Comparison of ENCODE assay signal across 13 cellular contexts in the genomic region with DNA sequence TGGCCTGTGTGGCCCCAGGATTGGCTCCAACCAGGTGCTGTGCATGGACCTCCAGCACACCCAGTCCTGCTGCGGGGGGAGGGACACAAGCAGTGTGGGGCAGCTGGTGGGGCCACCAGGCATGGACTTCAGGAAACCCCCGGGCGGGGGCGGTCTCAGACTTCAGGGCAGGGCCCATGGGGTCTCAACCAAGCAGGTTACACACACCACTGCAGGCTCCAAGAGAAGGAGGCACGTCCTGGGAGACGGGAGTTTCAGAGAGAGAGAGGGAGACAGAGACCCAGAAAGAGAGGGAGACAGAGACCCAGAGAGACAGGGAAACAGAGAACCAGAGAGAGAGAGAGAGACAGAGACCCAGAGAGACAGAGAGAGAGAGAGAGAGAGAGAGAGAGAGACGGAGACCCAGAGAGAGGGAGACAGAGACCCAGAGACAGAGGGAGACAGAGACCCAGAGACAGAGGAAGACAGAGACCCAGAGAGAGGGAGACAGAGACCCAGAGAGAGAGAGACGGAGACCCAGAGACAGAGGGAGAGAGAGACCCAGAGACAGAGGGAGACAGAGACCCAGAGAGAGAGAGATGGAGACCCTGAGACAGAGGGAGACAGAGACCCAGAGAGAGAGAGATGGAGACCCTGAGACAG.
DNase-seq lines count a peak whose midpoint lies in the region; ATAC-seq and TF ChIP-seq lines count a peak whose summit lies in the region.
"Had no signal": no experiment of that assay in that cellular context is flagged by ENCODE, and none has a peak within 500 bp of the region (broad histone marks: within the 10 kb centered on the region; RNA-seq: fewer than 3 reads in every experiment).

No MANE protein-coding gene starts in this region.

- H3K4me3 ChIP-seq in CD4-positive, CD25-positive, alpha-beta regulatory T cell (ENCODE audit: low read depth, low read length): no peak overlapping the region
- H3K4me3 ChIP-seq in NB4 (ENCODE audit: low read depth, low read length) (no peak overlapping the region), esophagus muscularis mucosa (no peak overlapping the region), smooth muscle cell (no peak overlapping the region)
- H3K4me3 ChIP-seq: thyroid gland had no signal

- H3K27ac Mint-ChIP-seq in CD4-positive, CD25-positive, alpha-beta regulatory T cell: no peak overlapping the region

- H3K4me3 Mint-ChIP-seq in CD4-positive, CD25-positive, alpha-beta regulatory T cell: no peak overlapping the region

- H3K36me3 Mint-ChIP-seq in CD4-positive, CD25-positive, alpha-beta regulatory T cell: peaks cover 18% of the 10 kb centered on the region

- H2AFZ ChIP-seq in smooth muscle cell (ENCODE audit: low read depth): no peak overlapping the region

- no peak for TF ChIP-seq POLR2A in NB4 (IDR thresholded peaks at IDR 0.05; ENCODE audit: extremely low read depth, insufficient read length)
- TF ChIP-seq POLR2A in esophagus muscularis mucosa (IDR thresholded peaks at IDR 0.05; ENCODE audit: low read depth): no peak

- no peaks in the 10 kb centered on the region for H3K27me3 ChIP-seq in CD4-positive, CD25-positive, alpha-beta regulatory T cell (ENCODE audit: control insufficient read depth, insufficient read depth, low read length)
- H3K27me3 ChIP-seq in esophagus muscularis mucosa (no peaks in the 10 kb centered on the region), smooth muscle cell (ENCODE audit: low read depth) (no peaks in the 10 kb centered on the region)
- H3K27me3 ChIP-seq: thyroid gland had no signal

- H3K27me3 Mint-ChIP-seq in CD4-positive, CD25-positive, alpha-beta regulatory T cell: no peaks in the 10 kb centered on the region

- ATAC-seq in CD4-positive, CD25-positive, alpha-beta regulatory T cell (ENCODE audit: low read depth in 2 of 2): peak in 1 of 2 donors; percentile 25

- H3K36me3 ChIP-seq in CD4-positive, CD25-positive, alpha-beta regulatory T cell (ENCODE audit: control insufficient read depth, insufficient read depth, low read length): peaks cover 26% of the 10 kb centered on the region
- H3K36me3 ChIP-seq in esophagus muscularis mucosa (peaks cover 14 to 64% (median 28%) of the 10 kb centered on the region in 4 donors), smooth muscle cell (ENCODE audit: low read depth) (no peaks in the 10 kb centered on the region)

- no peaks in the 10 kb centered on the region for H3K4me1 ChIP-seq in CD4-positive, CD25-positive, alpha-beta regulatory T cell (ENCODE audit: control insufficient read depth, insufficient read depth, low read length, poor library complexity, severe bottlenecking)
- H3K4me1 ChIP-seq in esophagus muscularis mucosa: peaks cover 32 to 72% (median 54%) of the 10 kb centered on the region in 4 donors
- peaks cover 21% of the 10 kb centered on the region for H3K4me1 ChIP-seq in smooth muscle cell (ENCODE audit: low read depth)

- DNase-seq in CD4-positive, CD25-positive, alpha-beta regulatory T cell: peak in 1 of 3 donors; percentile 24
- DNase-seq in NB4 (ENCODE audit: low read depth) (peak; percentile 40), esophagus muscularis mucosa (ENCODE audit: extremely low spot score) (no peak), smooth muscle cell (lab: John Stamatoyannopoulos, UW; ENCODE audit: unreplicated experiment) (no peak), SW 1271 (lab: John Stamatoyannopoulos, UW) (no peak), OCI-M1 (lab: John Stamatoyannopoulos, UW) (no peak), HCEC 1CT (no peak)
- no peak for DNase-seq in activated effector memory CD4-positive, alpha-beta T cell treated with Interleukin-2 at 50 U/mL for 16 hours
- DNase-seq: activated CD4-positive, alpha-beta T cell treated with anti-CD3 and anti-CD28 coated beads for 4 hours; mammary epithelial cell; NCI-H748 treated with DMSO at 0.1 percent for 48 hours; thyroid gland had no signal

- peaks cover 0 to 12% (median 8%) of the 10 kb centered on the region in 4 donors for H3K4me1 Mint-ChIP-seq in CD4-positive, CD25-positive, alpha-beta regulatory T cell

- WGBS in esophagus muscularis mucosa: 80% methylated on average over 5 of the region's 8 CpGs
- 80% methylated on average over 8 of the region's 8 CpGs for WGBS in smooth muscle cell (ENCODE audit: low lambda C conversion rate)

- H4K20me1 ChIP-seq in smooth muscle cell (ENCODE audit: low read depth): peaks cover 30% of the 10 kb centered on the region

- no peak overlapping the region for H3K9ac ChIP-seq in smooth muscle cell (ENCODE audit: low read depth)

- H3K9me3 ChIP-seq in CD4-positive, CD25-positive, alpha-beta regulatory T cell (ENCODE audit: control insufficient read depth in 2 of 2, low read length in 2 of 2): no peaks in the 10 kb centered on the region
- H3K9me3 ChIP-seq in esophagus muscularis mucosa (no peaks in the 10 kb centered on the region), smooth muscle cell (replicated peaks; ENCODE audit: low read depth) (no peaks in the 10 kb centered on the region)
- H3K9me3 ChIP-seq: thyroid gland had no signal

- TF ChIP-seq EP300 in esophagus muscularis mucosa (IDR thresholded peaks at IDR 0.05): no peak

- no peak for TF ChIP-seq CTCF in NB4 (IDR thresholded peaks at IDR 0.05; ENCODE audit: low read depth, low read length)
- TF ChIP-seq CTCF in esophagus muscularis mucosa (IDR thresholded peaks at IDR 0.05): no peak
- TF ChIP-seq CTCF in smooth muscle cell (IDR thresholded peaks at IDR 0.05; ENCODE audit: borderline replicate concordance, insufficient read depth, poor library complexity, severe bottlenecking): no peak

- H3K4me2 ChIP-seq in smooth muscle cell: no peak overlapping the region

- intact Hi-C loops in esophagus muscularis mucosa (cut with DNase I): no loop called here

- peaks cover 11% of the 10 kb centered on the region for H3K79me2 ChIP-seq in smooth muscle cell (ENCODE audit: low read depth)

- H3K9me3 Mint-ChIP-seq in CD4-positive, CD25-positive, alpha-beta regulatory T cell: no peaks in the 10 kb centered on the region

- H3K27ac ChIP-seq in CD4-positive, CD25-positive, alpha-beta regulatory T cell (ENCODE audit: insufficient read depth, low read length, poor library complexity, severe bottlenecking): peak overlapping the region; percentile 58
- H3K27ac ChIP-seq in esophagus muscularis mucosa (replicated peaks in 1 of 4) (peak overlapping the region; percentile 25 to 71 (median 53)), smooth muscle cell (ENCODE audit: low read depth) (peak overlapping the region; percentile 92)
- H3K27ac ChIP-seq: C4-2B had no signal

- peaks cover 21% of the 10 kb centered on the region for H3F3A ChIP-seq in smooth muscle cell (ENCODE audit: low read depth)
